10 cellular contexts compared by ENCODE assay signal in genomic region chr17:62380253-62380652, GRCh38. TPM values are rescaled to one million over a fixed set of nuclear protein-coding genes. Genes with fewer than 3 reads are reported as not detected.
"Had no signal": no experiment of that assay in that cellular context is flagged by ENCODE, and none has a peak within 500 bp of the region (broad histone marks: within the 10 kb centered on the region; RNA-seq: fewer than 3 reads in every experiment).

Gene EFCAB3 (plus strand): TSS chr17:62380553. CDS start chr17:62382980, 2,427 bp downstream.

- H3K36me3 ChIP-seq: HAP-1 had no signal

- H3K27ac Mint-ChIP-seq: H9, HFFc6 had no signal

- H3K4me3 ChIP-seq: GM23248, HAP-1 had no signal

- H3K4me1 ChIP-seq: HAP-1 had no signal

- H3K27ac ChIP-seq: GM23248 had no signal

- DNase-seq: GM23248, GOT3, H7, H9, HCEC 1CT, HFFc6 had no signal

- H3K9me3 ChIP-seq: HAP-1 had no signal

- H2AFZ ChIP-seq: GM23248 had no signal

- H3K4me3 Mint-ChIP-seq: H9, HFFc6 had no signal

- H3K9me3 Mint-ChIP-seq: H9, HFFc6 had no signal

- H3K4me1 Mint-ChIP-seq: H9 had no signal

- ATAC-seq: HCT116 had no signal

- H3K9ac ChIP-seq: GM23248 had no signal

RNA-seq across cellular contexts. Expression of gene EFCAB3, which starts in this region (rescaled TPM):
- total RNA-seq: GM23248, H1, H4, H7, H9, HFFc6 had no signal
- polyA plus RNA-seq: GM23248, H1 had no signal
